ENCODE assay signal across 1 cellular context in the genomic region with DNA sequence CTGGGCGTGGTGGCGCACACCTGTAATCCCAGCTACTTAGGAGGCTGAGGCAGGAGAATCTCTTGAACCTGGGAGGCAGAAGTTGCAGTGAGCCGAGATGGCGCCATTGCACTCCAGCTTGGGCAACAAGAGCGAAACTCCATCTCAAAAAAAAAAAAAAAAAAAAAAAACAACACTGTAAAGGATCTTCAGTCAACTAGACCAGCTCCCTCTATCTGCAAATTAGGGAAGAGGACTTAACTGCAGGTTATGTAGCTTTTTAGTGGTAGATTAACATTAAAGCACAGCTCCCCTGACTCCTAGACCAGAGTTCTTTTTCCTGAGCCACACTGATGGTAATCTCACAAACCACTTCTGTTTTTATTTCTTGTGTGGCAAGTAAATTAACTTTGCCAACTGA.
TF ChIP-seq lines count a peak whose summit lies in the region.

No MANE protein-coding gene starts in this region.

TF ChIP-seq in HepG2, 621 proteins besides CTCF, POLR2A, EP300 and RAD21:
- TF ChIP-seq, protein P1, sequence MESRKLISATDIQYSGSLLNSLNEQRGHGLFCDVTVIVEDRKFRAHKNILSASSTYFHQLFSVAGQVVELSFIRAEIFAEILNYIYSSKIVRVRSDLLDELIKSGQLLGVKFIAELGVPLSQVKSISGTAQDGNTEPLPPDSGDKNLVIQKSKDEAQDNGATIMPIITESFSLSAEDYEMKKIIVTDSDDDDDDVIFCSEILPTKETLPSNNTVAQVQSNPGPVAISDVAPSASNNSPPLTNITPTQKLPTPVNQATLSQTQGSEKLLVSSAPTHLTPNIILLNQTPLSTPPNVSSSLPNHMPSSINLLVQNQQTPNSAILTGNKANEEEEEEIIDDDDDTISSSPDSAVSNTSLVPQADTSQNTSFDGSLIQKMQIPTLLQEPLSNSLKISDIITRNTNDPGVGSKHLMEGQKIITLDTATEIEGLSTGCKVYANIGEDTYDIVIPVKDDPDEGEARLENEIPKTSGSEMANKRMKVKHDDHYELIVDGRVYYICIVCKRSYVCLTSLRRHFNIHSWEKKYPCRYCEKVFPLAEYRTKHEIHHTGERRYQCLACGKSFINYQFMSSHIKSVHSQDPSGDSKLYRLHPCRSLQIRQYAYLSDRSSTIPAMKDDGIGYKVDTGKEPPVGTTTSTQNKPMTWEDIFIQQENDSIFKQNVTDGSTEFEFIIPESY (CRISPR knock-in tag; IDR thresholded peaks at IDR 0.05): peak; percentile 50; the same call in 1 of the 2 replicates
- peak; percentile 25; the same call in 1 of the 2 replicates for TF ChIP-seq ZNF460 (CRISPR knock-in tag; IDR thresholded peaks at IDR 0.05; ENCODE audit: borderline replicate concordance)
- TF ChIP-seq, protein P2, sequence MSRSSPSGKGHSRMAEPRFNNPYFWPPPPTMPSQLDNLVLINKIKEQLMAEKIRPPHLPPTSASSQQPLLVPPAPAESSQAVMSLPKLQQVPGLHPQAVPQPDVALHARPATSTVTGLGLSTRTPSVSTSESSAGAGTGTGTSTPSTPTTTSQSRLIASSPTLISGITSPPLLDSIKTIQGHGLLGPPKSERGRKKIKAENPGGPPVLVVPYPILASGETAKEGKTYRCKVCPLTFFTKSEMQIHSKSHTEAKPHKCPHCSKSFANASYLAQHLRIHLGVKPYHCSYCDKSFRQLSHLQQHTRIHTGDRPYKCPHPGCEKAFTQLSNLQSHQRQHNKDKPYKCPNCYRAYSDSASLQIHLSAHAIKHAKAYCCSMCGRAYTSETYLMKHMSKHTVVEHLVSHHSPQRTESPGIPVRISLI (CRISPR knock-in tag; IDR thresholded peaks at IDR 0.05; ENCODE audit: borderline replicate concordance): peak; percentile 56; the same call in 1 of the 2 replicates
